In genomic region chr15:99099661-99100060, GRCh38 we compare ENCODE assay signal across 27 cellular contexts. TPM values are rescaled to one million over a fixed set of nuclear protein-coding genes. Genes with fewer than 3 reads are reported as not detected.
DNase-seq lines count a peak whose midpoint lies in the region; ATAC-seq, FAIRE-seq and TF ChIP-seq lines count a peak whose summit lies in the region.
"Had no signal": no experiment of that assay in that cellular context is flagged by ENCODE, and none has a peak within 500 bp of the region (broad histone marks: within the 10 kb centered on the region; RNA-seq: fewer than 3 reads in every experiment).

No MANE protein-coding gene starts in this region.

- POLR2A ChIA-PET in HepG2 (lab: Yijun Ruan, JAX), result no interaction called here
- POLR2A ChIA-PET in activated CD8-positive, alpha-beta T cell treated with anti-CD3 and anti-CD28 coated beads for 36 hours (lab: Charles Lee), result no interaction called here

- H4K20me1 ChIP-seq in HepG2 (ENCODE audit: insufficient read depth, low read length), result no peaks in the 10 kb centered on the region

- in situ Hi-C loops in HepG2 (cut with HindIII; ENCODE audit: extremely low pct_ligation_motif_present, low pct_unique_long_range_greater_than_20kb), result loop anchor here (5.0 kb wide), 1 partner anchor 113 kb away; no protein-coding TSS in a partner anchor

- peaks cover 10% of the 10 kb centered on the region for H3K4me1 ChIP-seq in HepG2 (ENCODE audit: insufficient read depth, low read length)
- H3K4me1 ChIP-seq in right lobe of liver, result peaks cover 0 to 9% (median 0%) of the 10 kb centered on the region in 4 donors
- H3K4me1 ChIP-seq: parathyroid adenoma had no signal

- H2AFZ ChIP-seq in HepG2 (ENCODE audit: low read length), result no peak overlapping the region

- no peak for FAIRE-seq in HepG2 (lab: Jason Lieb, UNC)
- FAIRE-seq: GM12878 had no signal

- H3K9me3 ChIP-seq in HepG2 (ENCODE audit: low read length) (no peaks in the 10 kb centered on the region), right lobe of liver (no peaks in the 10 kb centered on the region)
- H3K9me3 ChIP-seq: tibial artery had no signal

- TF ChIP-seq RAD21 in HepG2 (CRISPR knock-in tag; IDR thresholded peaks at IDR 0.05), result no peak

- H3K27me3 ChIP-seq in HepG2 (ENCODE audit: control insufficient read depth in 1 of 2, insufficient read depth in 2 of 2, low read length in 2 of 2), result peaks cover 16 to 61% of the 10 kb centered on the region in 2 experiments
- H3K27me3 ChIP-seq in right lobe of liver, result no peaks in the 10 kb centered on the region
- H3K27me3 ChIP-seq: tibial artery had no signal

- no peak overlapping the region for H3K9ac ChIP-seq in HepG2 (ENCODE audit: insufficient read depth, low read depth, low read length)
- H3K9ac ChIP-seq: parathyroid adenoma had no signal

- H3K27ac ChIP-seq in HepG2 (ENCODE audit: extremely low read length, insufficient read depth, low read length) (no peak overlapping the region), right lobe of liver (no peak overlapping the region)
- H3K27ac ChIP-seq: parathyroid adenoma had no signal

- H3K36me3 Mint-ChIP-seq in chondrocyte (ENCODE audit: low read depth) (no peaks in the 10 kb centered on the region), type B pancreatic cell (no peaks in the 10 kb centered on the region)
- H3K36me3 Mint-ChIP-seq in activated CD8-positive, alpha-beta T cell treated with anti-CD3 and anti-CD28 coated beads for 36 hours (ENCODE audit: low read depth), result no peaks in the 10 kb centered on the region
- no peaks in the 10 kb centered on the region for H3K36me3 Mint-ChIP-seq in activated CD4-positive, alpha-beta T cell treated with anti-CD3 and anti-CD28 coated beads, Interleukin-2, amount 10 ng/mL, durations not matched to agents 24 days and 14 days (ENCODE audit: low read depth)
- H3K36me3 Mint-ChIP-seq: CD8-positive, alpha-beta memory T cell had no signal

- peaks cover 3% of the 10 kb centered on the region for H3K4me1 Mint-ChIP-seq in chondrocyte (ENCODE audit: low read depth)
- H3K4me1 Mint-ChIP-seq in type B pancreatic cell (ENCODE audit: unreplicated experiment), result no peaks in the 10 kb centered on the region
- H3K4me1 Mint-ChIP-seq in activated CD8-positive, alpha-beta T cell treated with anti-CD3 and anti-CD28 coated beads for 36 hours (ENCODE audit: low read depth), result peaks cover 2% of the 10 kb centered on the region
- H3K4me1 Mint-ChIP-seq in activated CD4-positive, alpha-beta T cell treated with anti-CD3 and anti-CD28 coated beads, Interleukin-2, amount 10 ng/mL, durations not matched to agents 24 days and 14 days, result no peaks in the 10 kb centered on the region

- DNase-seq in HepG2 (ENCODE audit: low spot score) (no peak), right lobe of liver (no peak), chondrocyte (ENCODE audit: low spot score) (peak; percentile 59), mesenteric fat pad (ENCODE audit: low spot score) (peak; percentile 73), type B pancreatic cell (ENCODE audit: extremely low spot score, unreplicated experiment) (no peak)
- DNase-seq in activated CD8-positive, alpha-beta T cell treated with anti-CD3 and anti-CD28 coated beads for 36 hours, result no peak
- DNase-seq in activated CD4-positive, alpha-beta T cell treated with anti-CD3 and anti-CD28 coated beads, Interleukin-2, amount 10 ng/mL, durations not matched to agents 24 days and 14 days, result no peak
- DNase-seq: ACHN; activated CD4-positive, alpha-beta T cell treated with anti-CD3 and anti-CD28 coated beads, Interleukin-2, amount 10 ng/mL, durations not matched to agents 7 days and 5 days; activated naive CD4-positive, alpha-beta T cell; activated T-cell treated with anti-CD3 and anti-CD28 coated beads, Interleukin-2, amount 50 U/mL, for 72 hours; CD8-positive, alpha-beta memory T cell; central memory CD4-positive, alpha-beta T cell; dermis blood vessel endothelial cell; foreskin melanocyte; NCI-H1092 treated with DMSO at 0.1 percent for 48 hours; NCI-H446; SIG-M5; stimulated activated CD4-positive, alpha-beta T cell treated with anti-CD3 and anti-CD28 coated beads, Interleukin-4, amount 100 ng/mL, for 24 hours; T-helper 9 cell; tibial artery had no signal

- 38% methylated on average over 6 of the region's 7 CpGs for WGBS in HepG2 (ENCODE audit: low lambda C conversion rate)
- WGBS in right lobe of liver (ENCODE audit: insufficient coverage, low coverage, low lambda C conversion rate, missing lambda C conversion rate), result no CpG with 5 or more reads among the region's 7 CpGs

- H3K4me3 Mint-ChIP-seq in chondrocyte (ENCODE audit: unreplicated experiment), result peak overlapping the region; percentile 64
- peak overlapping the region; percentile 9 for H3K4me3 Mint-ChIP-seq in type B pancreatic cell
- no peak overlapping the region for H3K4me3 Mint-ChIP-seq in activated CD8-positive, alpha-beta T cell treated with anti-CD3 and anti-CD28 coated beads for 36 hours
- no peak overlapping the region for H3K4me3 Mint-ChIP-seq in activated CD4-positive, alpha-beta T cell treated with anti-CD3 and anti-CD28 coated beads, Interleukin-2, amount 10 ng/mL, durations not matched to agents 24 days and 14 days
- H3K4me3 Mint-ChIP-seq: activated CD4-positive, alpha-beta T cell treated with anti-CD3 and anti-CD28 coated beads, Interleukin-2, amount 10 ng/mL, durations not matched to agents 7 days and 5 days; CD8-positive, alpha-beta memory T cell had no signal

- no peaks in the 10 kb centered on the region for H3K79me2 ChIP-seq in HepG2 (ENCODE audit: insufficient read depth, low read length)
- H3K79me2 ChIP-seq: parathyroid adenoma had no signal

- intact Hi-C loops in HepG2 (cut with micrococcal nuclease; ENCODE audit: unreplicated experiment), result loop anchor here (1.0 to 2.0 kb wide), 2 partner anchors 31 to 114 kb away; no protein-coding TSS in a partner anchor
- intact Hi-C loops in right lobe of liver (cut with DNase I), result loop anchor here in 1 of 2 donors (5.0 kb wide), 1 partner anchor 113 kb away; no protein-coding TSS in a partner anchor
- intact Hi-C loops in activated CD8-positive, alpha-beta T cell treated with anti-CD3 and anti-CD28 coated beads for 36 hours (cut with micrococcal nuclease), result no loop called here
- intact Hi-C loops in activated CD4-positive, alpha-beta T cell treated with anti-CD3 and anti-CD28 coated beads, Interleukin-2, amount 10 ng/mL, durations not matched to agents 24 days and 14 days (cut with micrococcal nuclease), result loop anchor here (1.0 to 10.0 kb wide), 3 partner anchors 114 to 635 kb away; partner anchors contain the start of gene LYSMD4

- no peak for TF ChIP-seq EP300 in HepG2 (IDR thresholded peaks at IDR 0.05; ENCODE audit: low read depth in 2 of 2, low read length in 2 of 2)
- no peak for TF ChIP-seq EP300 in HepG2 (CRISPR knock-in tag; IDR thresholded peaks at IDR 0.05; ENCODE audit: borderline replicate concordance)

- CTCF ChIA-PET in HepG2 (lab: Yijun Ruan, JAX; ENCODE audit: low intra/inter-chr PET ratio, low total read pairs), result interaction anchor here (1.4 to 2.3 kb wide), 2 partner anchors 111 to 114 kb away, joined by 4 to 35 read pairs; no protein-coding TSS in a partner anchor
- CTCF ChIA-PET in activated CD8-positive, alpha-beta T cell treated with anti-CD3 and anti-CD28 coated beads for 36 hours (lab: Charles Lee), result interaction anchor here (0.7 to 3.3 kb wide), 8 partner anchors 13 to 272 kb away, joined by 3 to 15 read pairs (median 4); no protein-coding TSS in a partner anchor

- H3K36me3 ChIP-seq in HepG2 (replicated peaks in 1 of 2; ENCODE audit: control insufficient read depth in 1 of 2, insufficient read depth in 2 of 2, low read length in 2 of 2) (no peaks in the 10 kb centered on the region), right lobe of liver (no peaks in the 10 kb centered on the region)
- H3K36me3 ChIP-seq: tibial artery had no signal

- H3K27me3 Mint-ChIP-seq in chondrocyte (ENCODE audit: low read depth) (peaks cover 4% of the 10 kb centered on the region), type B pancreatic cell (peaks cover 66% of the 10 kb centered on the region)
- H3K27me3 Mint-ChIP-seq in activated CD8-positive, alpha-beta T cell treated with anti-CD3 and anti-CD28 coated beads for 36 hours, result peaks cover 33% of the 10 kb centered on the region
- H3K27me3 Mint-ChIP-seq in activated CD4-positive, alpha-beta T cell treated with anti-CD3 and anti-CD28 coated beads, Interleukin-2, amount 10 ng/mL, durations not matched to agents 24 days and 14 days, result peaks cover 52% of the 10 kb centered on the region

- TF ChIP-seq POLR2A in HepG2 (IDR thresholded peaks at IDR 0.05; ENCODE audit: insufficient read depth in 1 of 2, low read depth in 2 of 2, low read length in 2 of 2) (no peak), right lobe of liver (IDR thresholded peaks at IDR 0.05) (no peak)

- no peaks in the 10 kb centered on the region for H3K9me3 Mint-ChIP-seq in chondrocyte (ENCODE audit: low read depth)
- H3K9me3 Mint-ChIP-seq in type B pancreatic cell, result no peaks in the 10 kb centered on the region
- H3K9me3 Mint-ChIP-seq in activated CD8-positive, alpha-beta T cell treated with anti-CD3 and anti-CD28 coated beads for 36 hours, result no peaks in the 10 kb centered on the region
- no peaks in the 10 kb centered on the region for H3K9me3 Mint-ChIP-seq in activated CD4-positive, alpha-beta T cell treated with anti-CD3 and anti-CD28 coated beads, Interleukin-2, amount 10 ng/mL, durations not matched to agents 24 days and 14 days
- H3K9me3 Mint-ChIP-seq: activated CD4-positive, alpha-beta T cell treated with anti-CD3 and anti-CD28 coated beads, Interleukin-2, amount 10 ng/mL, durations not matched to agents 7 days and 5 days; activated T-cell treated with anti-CD3 and anti-CD28 coated beads, Interleukin-2, amount 50 U/mL, for 72 hours; CD8-positive, alpha-beta memory T cell; neural crest cell had no signal

- H3K4me2 ChIP-seq in HepG2 (ENCODE audit: low read depth, low read length), result peak overlapping the region; percentile 88

- no TSS peak for BruUV-seq in HepG2 (replicated peaks; lab: Mats Ljungman, UMichigan)

- H3K27ac Mint-ChIP-seq in chondrocyte (ENCODE audit: unreplicated experiment) (no peak overlapping the region), type B pancreatic cell (no peak overlapping the region)
- no peak overlapping the region for H3K27ac Mint-ChIP-seq in activated CD8-positive, alpha-beta T cell treated with anti-CD3 and anti-CD28 coated beads for 36 hours
- H3K27ac Mint-ChIP-seq in activated CD4-positive, alpha-beta T cell treated with anti-CD3 and anti-CD28 coated beads, Interleukin-2, amount 10 ng/mL, durations not matched to agents 24 days and 14 days, result no peak overlapping the region
- H3K27ac Mint-ChIP-seq: activated CD4-positive, alpha-beta T cell treated with anti-CD3 and anti-CD28 coated beads, Interleukin-2, amount 10 ng/mL, durations not matched to agents 7 days and 5 days; activated T-cell treated with anti-CD3 and anti-CD28 coated beads, Interleukin-2, amount 50 U/mL, for 72 hours; B cell; CD8-positive, alpha-beta memory T cell had no signal

- H3K4me3 ChIP-seq in HepG2 (replicated peaks in 1 of 3; ENCODE audit: insufficient read depth in 1 of 3, low read depth in 2 of 3, low read length in 3 of 3), result no peak overlapping the region
- no peak overlapping the region for H3K4me3 ChIP-seq in right lobe of liver
- H3K4me3 ChIP-seq: GM12878, lung had no signal

- TF ChIP-seq CTCF in HepG2 (CRISPR knock-in tag; IDR thresholded peaks at IDR 0.05) (no peak), right lobe of liver (IDR thresholded peaks at IDR 0.05) (no peak), chondrocyte (IDR thresholded peaks at IDR 0.05) (no peak), type B pancreatic cell (conservative IDR thresholded peaks at IDR 0.05) (no peak)
- no peak for TF ChIP-seq CTCF in activated CD8-positive, alpha-beta T cell treated with anti-CD3 and anti-CD28 coated beads for 36 hours (IDR thresholded peaks at IDR 0.05)

- ATAC-seq in HepG2 (no peak), right lobe of liver (no peak), GM18517 (IDR thresholded peaks at IDR 0.05; ENCODE audit: unreplicated experiment) (no peak)
- ATAC-seq in activated CD8-positive, alpha-beta T cell treated with anti-CD3 and anti-CD28 coated beads for 36 hours, result no peak
- ATAC-seq: activated T-cell treated with anti-CD3 and anti-CD28 coated beads, Interleukin-2, amount 50 U/mL, for 72 hours had no signal

RNA-seq across cellular contexts. Expression of gene SYNM, which starts 5.2 kb away (rescaled TPM):
- total RNA-seq in HepG2 (2016; rRNA removed; fragmentation: Illumina TruSeq; extraction: Trizol), result 3.7 and 6.0 TPM in 2 replicates
- total RNA-seq in HepG2 (2016; cell fraction: cytosol; rRNA removed; fragmentation: Illumina TruSeq; extraction: Trizol; ENCODE audit: low read depth), result 0.20 and 0.44 TPM in 2 replicates
- total RNA-seq in HepG2 (2016; cell fraction: insoluble cytoplasmic fraction; rRNA removed; fragmentation: Illumina TruSeq; extraction: Trizol), result 3.8 and 5.5 TPM in 2 replicates
- 1.6 and 1.7 TPM in 2 replicates for total RNA-seq in HepG2 (2016; cell fraction: membrane; rRNA removed; fragmentation: Illumina TruSeq; extraction: Trizol)
- 4.7 and 4.8 TPM in 2 replicates for total RNA-seq in HepG2 (2016; cell fraction: nucleus; rRNA removed; fragmentation: Illumina TruSeq; extraction: Trizol)
- polyA plus RNA-seq in HepG2 (2011; rRNA removed), result 1.1 and 1.2 TPM in 2 replicates
- 0.74 and 0.99 TPM in 2 replicates for polyA plus RNA-seq in HepG2 (2011; cell fraction: cytosol; rRNA removed)
- polyA plus RNA-seq in HepG2 (2011; cell fraction: nucleus; rRNA removed), result 2.4 and 2.9 TPM in 2 replicates
- 1.6 and 2.4 TPM in 2 replicates for polyA plus RNA-seq in HepG2 (2012)
- polyA plus RNA-seq in HepG2 (2016; cell fraction: cytosol; fragmentation: Illumina TruSeq; extraction: Trizol; ENCODE audit: low read depth), result 0.16 and 0.17 TPM in 2 replicates
- 4.5 and 4.9 TPM in 2 replicates for polyA plus RNA-seq in HepG2 (2016; cell fraction: insoluble cytoplasmic fraction; fragmentation: Illumina TruSeq; extraction: Trizol; ENCODE audit: low read depth)
- polyA plus RNA-seq in HepG2 (2016; cell fraction: membrane; fragmentation: Illumina TruSeq; extraction: Trizol; ENCODE audit: low read depth), result 0.78 and 0.93 TPM in 2 replicates
- 6.9 TPM in 2 replicates for polyA plus RNA-seq in HepG2 (2016; cell fraction: nucleus; fragmentation: Illumina TruSeq; extraction: Trizol; ENCODE audit: insufficient read depth, low read depth)
- polyA minus RNA-seq in HepG2 (2011; rRNA and poly(A)+ RNA removed; ENCODE audit: low replicate concordance), result 2.1 and 23.9 TPM in 2 replicates
- 2.3 TPM in 2 replicates for polyA minus RNA-seq in HepG2 (2011; cell fraction: cytosol; rRNA and poly(A)+ RNA removed)
- polyA minus RNA-seq in HepG2 (2011; cell fraction: nucleus; rRNA and poly(A)+ RNA removed), result 3.3 and 3.5 TPM in 2 replicates
- 1 to 10 TPM; 1.6 to 3.5 (median 2.9) TPM for total RNA-seq in right lobe of liver
- total RNA-seq in chondrocyte, result 13.2 to 23.4 TPM (median 22.1 TPM) in 3 replicates
- 36.4 TPM for total RNA-seq in mesenteric fat pad
- total RNA-seq in type B pancreatic cell (ENCODE audit: low replicate concordance), result 2.2 and 4.1 TPM in 2 replicates
- total RNA-seq in activated CD8-positive, alpha-beta T cell treated with anti-CD3 and anti-CD28 coated beads for 36 hours, result under 1 TPM; 0.63 to 0.69 TPM
- 0.79 and 1.1 TPM in 2 replicates for total RNA-seq in activated CD4-positive, alpha-beta T cell treated with anti-CD3 and anti-CD28 coated beads, Interleukin-2, amount 10 ng/mL, durations not matched to agents 24 days and 14 days

Comparison
In these comparisons a context has a peak if more than half of its experiments do, and no peak if none do; other contexts are left out.
1. DNase-seq: peak in chondrocyte (single experiment) and mesenteric fat pad (single experiment); none in HepG2 (single experiment), right lobe of liver (0 of 3), type B pancreatic cell (single experiment), activated CD8-positive, alpha-beta T cell treated with anti-CD3 and anti-CD28 coated beads for 36 hours (single experiment) and activated CD4-positive, alpha-beta T cell treated with anti-CD3 and anti-CD28 coated beads, Interleukin-2, amount 10 ng/mL, durations not matched to agents 24 days and 14 days (single experiment).
2. H3K4me3 Mint-ChIP-seq: peak in chondrocyte (single experiment) and type B pancreatic cell (single experiment); none in activated CD8-positive, alpha-beta T cell treated with anti-CD3 and anti-CD28 coated beads for 36 hours (single experiment) and activated CD4-positive, alpha-beta T cell treated with anti-CD3 and anti-CD28 coated beads, Interleukin-2, amount 10 ng/mL, durations not matched to agents 24 days and 14 days (single experiment).